Comparison of ENCODE assay signal across 1 cellular context in the genomic region with DNA sequence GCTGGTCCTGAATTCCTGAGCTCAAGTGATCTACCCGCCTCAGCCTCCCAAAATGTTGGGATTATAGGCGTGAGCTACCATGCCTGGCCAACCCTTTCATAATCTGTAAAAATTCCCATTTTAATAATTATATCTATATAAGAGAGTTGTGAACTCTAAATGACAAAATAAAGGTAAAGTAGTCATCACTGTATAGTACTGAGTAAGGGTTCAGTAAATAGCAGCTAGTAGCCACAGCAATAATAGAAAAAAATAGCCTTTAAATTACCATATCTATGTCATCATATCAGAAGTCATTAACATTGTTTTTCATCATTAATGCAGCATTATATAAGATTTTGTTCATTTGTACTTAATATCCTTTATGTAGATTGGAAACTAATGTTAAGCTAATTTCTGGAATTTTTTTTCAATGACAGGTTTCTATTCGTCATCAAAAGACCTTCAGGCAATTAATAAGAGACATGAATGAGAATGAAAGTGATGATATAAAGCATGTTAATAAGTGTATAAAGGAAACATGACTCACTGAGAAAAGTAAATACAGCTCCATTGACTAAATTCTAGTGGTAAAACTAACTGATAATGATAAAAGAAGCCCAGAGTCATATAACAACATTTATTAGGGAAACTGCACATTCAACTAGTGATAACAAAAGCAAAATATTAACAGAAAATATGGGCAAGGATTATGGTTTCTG.
TF ChIP-seq lines count a peak whose summit lies in the region.

No MANE protein-coding gene starts in this region.

TF ChIP-seq in HepG2, 621 proteins besides CTCF, POLR2A, EP300 and RAD21 (continued from another document):
- TF ChIP-seq, protein P1, sequence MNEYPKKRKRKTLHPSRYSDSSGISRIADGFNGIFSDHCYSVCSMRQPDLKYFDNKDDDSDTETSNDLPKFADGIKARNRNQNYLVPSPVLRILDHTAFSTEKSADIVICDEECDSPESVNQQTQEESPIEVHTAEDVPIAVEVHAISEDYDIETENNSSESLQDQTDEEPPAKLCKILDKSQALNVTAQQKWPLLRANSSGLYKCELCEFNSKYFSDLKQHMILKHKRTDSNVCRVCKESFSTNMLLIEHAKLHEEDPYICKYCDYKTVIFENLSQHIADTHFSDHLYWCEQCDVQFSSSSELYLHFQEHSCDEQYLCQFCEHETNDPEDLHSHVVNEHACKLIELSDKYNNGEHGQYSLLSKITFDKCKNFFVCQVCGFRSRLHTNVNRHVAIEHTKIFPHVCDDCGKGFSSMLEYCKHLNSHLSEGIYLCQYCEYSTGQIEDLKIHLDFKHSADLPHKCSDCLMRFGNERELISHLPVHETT (CRISPR knock-in tag; conservative IDR thresholded peaks at IDR 0.05): no peak
